8 cellular contexts compared by ENCODE assay signal in the genomic region with DNA sequence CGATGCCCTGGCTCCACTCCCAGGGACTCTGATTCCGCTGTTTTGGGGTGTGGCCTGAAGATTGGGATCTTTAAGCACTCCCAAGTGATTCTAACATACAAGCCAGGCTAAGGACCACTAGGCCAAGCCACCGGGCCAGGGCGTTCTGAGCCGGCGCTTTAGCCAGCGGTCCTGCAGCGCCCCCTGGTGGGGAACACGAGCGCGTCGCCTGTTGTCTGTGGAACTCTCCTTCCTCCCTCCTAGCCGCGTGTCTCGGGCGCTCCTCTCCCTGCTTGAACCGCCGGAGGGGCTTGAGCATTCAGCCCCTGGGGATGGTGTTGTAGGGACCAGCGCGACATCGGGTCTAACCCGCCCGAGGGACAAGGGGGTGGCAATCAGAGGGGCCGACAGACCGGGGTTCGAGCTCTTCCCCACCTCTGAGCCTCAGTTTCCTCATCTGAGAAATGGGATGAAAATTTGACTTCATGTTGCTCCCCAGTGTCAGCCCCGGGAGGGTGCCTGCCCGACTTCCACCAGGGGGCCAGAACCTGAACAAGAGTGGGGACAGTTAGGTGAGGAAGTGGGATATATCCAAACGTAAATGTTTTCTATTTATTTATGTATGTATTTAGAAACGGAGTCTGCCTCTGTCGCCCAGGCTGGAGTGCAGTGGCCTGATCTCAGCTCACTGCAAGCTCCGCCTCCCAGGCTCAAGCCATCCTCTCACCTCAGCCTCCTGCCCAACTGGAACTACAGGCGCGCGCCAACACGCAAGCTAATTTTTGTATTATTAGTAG. TPM values are rescaled to one million over a fixed set of nuclear protein-coding genes. Genes with fewer than 3 reads are reported as not detected.
A peak's percentile ranks its signal among the peaks of the same experiment; 100 is the strongest.
DNase-seq lines count a peak whose midpoint lies in the region; ATAC-seq and TF ChIP-seq lines count a peak whose summit lies in the region.

No MANE protein-coding gene starts in this region.

- no peaks in the 10 kb centered on the region for H4K20me1 ChIP-seq in osteoblast (ENCODE audit: insufficient read depth, low read length)

- H2AFZ ChIP-seq in osteoblast (ENCODE audit: low read length), result peak overlapping the region; percentile 62

- no peak overlapping the region for H3K4me3 Mint-ChIP-seq in activated T-helper 17 cell treated with anti-CD3 and anti-CD28 coated beads, Interleukin-2, amount 50 U/mL, for 72 hours

- H3K27me3 Mint-ChIP-seq in activated T-helper 17 cell treated with anti-CD3 and anti-CD28 coated beads, Interleukin-2, amount 50 U/mL, for 72 hours, result peaks cover 12% of the 10 kb centered on the region

- no peaks in the 10 kb centered on the region for H3K4me1 Mint-ChIP-seq in activated T-helper 17 cell treated with anti-CD3 and anti-CD28 coated beads, Interleukin-2, amount 50 U/mL, for 72 hours

- H3K9me3 ChIP-seq in Peyer's patch (no peaks in the 10 kb centered on the region), osteoblast (ENCODE audit: low read depth, low read length) (peaks cover 8% of the 10 kb centered on the region), testis (no peaks in the 10 kb centered on the region)

- H3K4me1 ChIP-seq in Peyer's patch (peaks cover 0 to 4% (median 1%) of the 10 kb centered on the region in 4 donors), osteoblast (ENCODE audit: insufficient read depth, low read length) (no peaks in the 10 kb centered on the region), testis (peaks cover 5% of the 10 kb centered on the region)

- peak; percentile 75 to 94 (median 88) for TF ChIP-seq CTCF in Peyer's patch (IDR thresholded peaks at IDR 0.05)
- TF ChIP-seq CTCF in foreskin fibroblast (IDR thresholded peaks at IDR 0.05; ENCODE audit: low read depth, low read length), result peak; percentile 92
- TF ChIP-seq CTCF in osteoblast (IDR thresholded peaks at IDR 0.05; ENCODE audit: extremely low read depth, low read depth, low read length), result peak; percentile 89
- peak; percentile 98 for TF ChIP-seq CTCF in testis (IDR thresholded peaks at IDR 0.05)

- no peaks in the 10 kb centered on the region for H3K36me3 Mint-ChIP-seq in activated T-helper 17 cell treated with anti-CD3 and anti-CD28 coated beads, Interleukin-2, amount 50 U/mL, for 72 hours (ENCODE audit: low read depth)

- DNase-seq in COLO668 (lab: John Stamatoyannopoulos, UW; ENCODE audit: unreplicated experiment), result peak; percentile 69
- DNase-seq in HuH-7 (ENCODE audit: low spot score), result peak; percentile 78
- peak; percentile 56 to 85 (median 84) for DNase-seq in Peyer's patch
- peak; percentile 66 to 92 for DNase-seq in foreskin fibroblast
- peak; percentile 97 for DNase-seq in osteoblast (ENCODE audit: insufficient read length, low spot score, missing footprints)
- peak; percentile 83 for DNase-seq in testis

- no peak overlapping the region for H3K27ac Mint-ChIP-seq in activated T-helper 17 cell treated with anti-CD3 and anti-CD28 coated beads, Interleukin-2, amount 50 U/mL, for 72 hours

- H3K27me3 ChIP-seq in Peyer's patch (no peaks in the 10 kb centered on the region), osteoblast (ENCODE audit: insufficient read depth, low read length) (no peaks in the 10 kb centered on the region), testis (no peaks in the 10 kb centered on the region)

- WGBS in testis, 2 donors, result 20 to 27% methylated on average over 15 to 36 of the region's 36 CpGs

- intact Hi-C loops in testis (cut with DNase I; ENCODE audit: low total_unique reads), result no loop called here

- H3K4me3 ChIP-seq in Peyer's patch (no peak overlapping the region), foreskin fibroblast (ENCODE audit: low read depth in 1 of 2, low read length in 2 of 2) (no peak overlapping the region), osteoblast (ENCODE audit: insufficient read depth, low read length) (no peak overlapping the region), testis (no peak overlapping the region)

- no peaks in the 10 kb centered on the region for H3K9me3 Mint-ChIP-seq in activated T-helper 17 cell treated with anti-CD3 and anti-CD28 coated beads, Interleukin-2, amount 50 U/mL, for 72 hours

- H3K4me2 ChIP-seq in osteoblast (ENCODE audit: insufficient read depth, low read length), result peak overlapping the region; percentile 57

- peak; percentile 84 for ATAC-seq in activated T-helper 17 cell treated with anti-CD3 and anti-CD28 coated beads, Interleukin-2, amount 50 U/mL, for 72 hours (replicated peaks)
- ATAC-seq in HG03045 (IDR thresholded peaks at IDR 0.05; ENCODE audit: unreplicated experiment), result no peak

- TF ChIP-seq POLR2A in Peyer's patch (IDR thresholded peaks at IDR 0.05) (no peak), testis (IDR thresholded peaks at IDR 0.05) (no peak)

- no peak overlapping the region for H3K27ac ChIP-seq in Peyer's patch
- H3K27ac ChIP-seq in osteoblast (ENCODE audit: low read depth, low read length), result no peak overlapping the region
- H3K27ac ChIP-seq in testis, result no peak overlapping the region

- no peaks in the 10 kb centered on the region for H3K79me2 ChIP-seq in osteoblast (ENCODE audit: insufficient read depth, low read length)

- H3K36me3 ChIP-seq in Peyer's patch (no peaks in the 10 kb centered on the region), osteoblast (ENCODE audit: insufficient read depth, low read length) (no peaks in the 10 kb centered on the region), testis (ENCODE audit: low read depth, missing control alignments) (no peaks in the 10 kb centered on the region)

RNA-seq across cellular contexts. Expression of gene PNMA8B, which starts 18.0 kb away (rescaled TPM):
- total RNA-seq in Peyer's patch (1 to 10 TPM in 1 of 4 donors, under 1 TPM in 2, not detected in 1; 0.38 to 1.7 (median 0.67) TPM), osteoblast (0.72 and 1.2 TPM in 2 replicates), testis (1 to 10 TPM; 3.1 TPM)
- under 1 TPM in 1 of 2 donors, not detected in 1; 0.08 TPM for total RNA-seq in activated T-helper 17 cell treated with anti-CD3 and anti-CD28 coated beads, Interleukin-2, amount 50 U/mL, for 72 hours
- 1.6 TPM for polyA plus RNA-seq in testis (ENCODE audit: insufficient read depth, low read depth, low replicate concordance)

RNA-seq across cellular contexts. Expression of gene PNMA8A, which starts 42.3 kb away (rescaled TPM):
- total RNA-seq in Peyer's patch, result under 1 TPM in 1 of 4 donors, not detected in 3; 0.28 TPM
- not detected for total RNA-seq in activated T-helper 17 cell treated with anti-CD3 and anti-CD28 coated beads, Interleukin-2, amount 50 U/mL, for 72 hours
- 2.1 and 2.2 TPM in 2 replicates for total RNA-seq in osteoblast
- 10 to 100 TPM; 34.9 to 44.3 TPM for total RNA-seq in testis
- 48.1 TPM for polyA plus RNA-seq in testis (ENCODE audit: insufficient read depth, low read depth, low replicate concordance)

Comparison
In these comparisons a context has a peak if more than half of its experiments do, and no peak if none do; other contexts are left out.
1. RNA of gene PNMA8A, which starts 42.3 kb away (total RNA-seq): 34.9 to 44.3 TPM in testis; 2.1 to 2.2 TPM in osteoblast, 0.28 TPM in Peyer's patch and not detected in activated T-helper 17 cell treated with anti-CD3 and anti-CD28 coated beads, Interleukin-2, amount 50 U/mL, for 72 hours; every median in the first group is over 10 times any median in the second.
2. Peak in every context shown above with its lines, with median percentiles within 50 percentile points of each other: DNase-seq and CTCF ChIP-seq.